In the genomic region with DNA sequence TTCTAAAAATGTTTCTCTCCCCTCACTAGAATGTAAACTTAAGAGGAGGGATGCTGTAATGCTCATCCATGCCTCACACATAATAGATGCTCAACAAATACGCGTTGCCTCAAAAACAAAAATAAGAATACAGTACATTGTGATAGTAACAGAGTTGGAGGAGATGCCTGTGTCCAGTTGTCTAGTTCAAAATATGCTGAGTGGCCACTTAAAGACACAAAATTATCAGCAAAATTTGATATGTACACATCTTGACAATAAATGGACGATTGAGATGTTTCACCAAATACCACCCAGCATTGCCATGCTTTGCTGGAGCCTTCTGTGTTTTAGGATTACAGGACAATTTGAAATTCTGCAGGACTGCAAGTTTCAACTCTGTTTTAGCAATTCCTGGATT, we compare ENCODE assay signal across 25 cellular contexts. TPM values are rescaled to one million over a fixed set of nuclear protein-coding genes. Genes with fewer than 3 reads are reported as not detected.
"Had no signal": no experiment of that assay in that cellular context is flagged by ENCODE, and none has a peak within 500 bp of the region (broad histone marks: within the 10 kb centered on the region; RNA-seq: fewer than 3 reads in every experiment).

No MANE protein-coding gene starts in this region.

- H2AFZ ChIP-seq: PC-9 had no signal

- H3K27me3 ChIP-seq: SJSA1 had no signal

- H3K9ac ChIP-seq: SK-N-SH had no signal

- H3K27ac ChIP-seq: PC-9 had no signal

- ATAC-seq: Panc1 had no signal

- H3K4me2 ChIP-seq: PC-9, SK-N-SH had no signal

- H3K9me3 ChIP-seq: SJSA1, SK-N-SH had no signal

- H3K36me3 ChIP-seq: SJSA1 had no signal

- H3K4me3 ChIP-seq: PC-9, SJSA1 had no signal

- H3K9me2 ChIP-seq: SK-N-SH had no signal

- FAIRE-seq: RCC 7860 had no signal

- DNase-seq: MM.1S, MV-4-11, NCI-H1092, NCI-H1105, NCI-H1417 treated with DMSO at 0.1 percent for 48 hours, NCI-H1436 treated with DMSO at 0.1 percent for 48 hours, NCI-H1694, NCI-H187, NCI-H2107, NCI-H2171, NCI-H226, NCI-H446 treated with DMSO at 0.1 percent for 48 hours, NCI-H510A, NCI-H524, NCI-H774, PC-9, Right ventricle myocardium superior, RPMI8226, SHP77 treated with DMSO at 0.1 percent for 48 hours, SW 1271, T-helper 1 cell had no signal

RNA-seq across cellular contexts. Expression of gene HUS1B, which starts 43.6 kb away (rescaled TPM):
- total RNA-seq: Right ventricle myocardium superior had no signal
